In genomic region chr12:15278816-15279658, GRCh38 we compare ENCODE assay signal across 9 cellular contexts. TPM values are rescaled to one million over a fixed set of nuclear protein-coding genes. Genes with fewer than 3 reads are reported as not detected.
A peak's percentile ranks its signal among the peaks of the same experiment; 100 is the strongest.
DNase-seq lines count a peak whose midpoint lies in the region; ATAC-seq and TF ChIP-seq lines count a peak whose summit lies in the region.
"Had no signal": no experiment of that assay in that cellular context is flagged by ENCODE, and none has a peak within 500 bp of the region (broad histone marks: within the 10 kb centered on the region; RNA-seq: fewer than 3 reads in every experiment).

No MANE protein-coding gene starts in this region.

- H3K27me3 Mint-ChIP-seq in CD14-positive monocyte (ENCODE audit: low read depth in 3 of 3) = peaks cover 10 to 32% (median 14%) of the 10 kb centered on the region in 3 donors

- peaks cover 5 to 9% of the 10 kb centered on the region in 2 donors for H3K4me1 ChIP-seq in thyroid gland

- H3K36me3 ChIP-seq in thyroid gland = no peaks in the 10 kb centered on the region

- 22 to 33% methylated on average over 10 of the region's 10 CpGs for WGBS in thyroid gland, 2 donors

- H3K27ac ChIP-seq in thyroid gland = peak overlapping the region in 2 of 3 donors; percentile 30 to 60
- H3K27ac ChIP-seq: 22Rv1 had no signal

- peaks cover 7% of the 10 kb centered on the region for H3K4me1 Mint-ChIP-seq in CD14-positive monocyte

- DNase-seq in DMS 273 (lab: John Stamatoyannopoulos, UW; ENCODE audit: unreplicated experiment) (peak; percentile 47), DMS 273 treated with DMSO at 0.1 percent for 48 hours (lab: John Stamatoyannopoulos, UW) (no peak), T1000 (lab: John Stamatoyannopoulos, UW) (peak; percentile 46), left cardiac atrium (peak; percentile 87), thyroid gland (peak; percentile 91 to 96), CD14-positive monocyte (ENCODE audit: low spot score) (no peak), NCI-H1436 (lab: John Stamatoyannopoulos, UW) (no peak)

- H3K4me3 Mint-ChIP-seq in CD14-positive monocyte = no peak overlapping the region

- TF ChIP-seq CTCF in thyroid gland (IDR thresholded peaks at IDR 0.05) (peak in 2 of 6 experiments; percentile 17 to 26), CD14-positive monocyte (IDR thresholded peaks at IDR 0.05) (no peak)

- H3K4me3 ChIP-seq in thyroid gland (replicated peaks in 1 of 3) = no peak overlapping the region

- peak; percentile 82 for ATAC-seq in HG03460 (IDR thresholded peaks at IDR 0.05; ENCODE audit: unreplicated experiment)
- peak; percentile 90 to 96 for ATAC-seq in left cardiac atrium

- H3K9me3 ChIP-seq in thyroid gland = no peaks in the 10 kb centered on the region

- peak overlapping the region in 1 of 7 donors; percentile 55 for H3K27ac Mint-ChIP-seq in CD14-positive monocyte

- no peaks in the 10 kb centered on the region for H3K9me3 Mint-ChIP-seq in CD14-positive monocyte

- no peak for TF ChIP-seq POLR2A in thyroid gland (IDR thresholded peaks at IDR 0.05)

- H3K27me3 ChIP-seq in thyroid gland = no peaks in the 10 kb centered on the region

- no peaks in the 10 kb centered on the region for H3K36me3 Mint-ChIP-seq in CD14-positive monocyte

- intact Hi-C loops in left cardiac atrium (cut with DNase I) (loop anchor here in 1 of 2 donors (5.0 kb wide), 2 partner anchors 308 to 583 kb away; no protein-coding TSS in a partner anchor), thyroid gland (cut with DNase I) (loop anchor here (10.0 kb wide), 2 partner anchors 306 to 576 kb away; no protein-coding TSS in a partner anchor), CD14-positive monocyte (cut with micrococcal nuclease) (loop anchor here (10.0 kb wide), 4 partner anchors 236 to 576 kb away; no protein-coding TSS in a partner anchor)

RNA-seq across cellular contexts. Expression of gene PTPRO, which starts 43.3 kb away (rescaled TPM):
- 1 to 10 TPM; 2.1 to 4.6 TPM for total RNA-seq in left cardiac atrium
- 1 to 10 TPM in 1 of 4 donors, under 1 TPM in 3; 0.10 to 1.1 (median 0.32) TPM for total RNA-seq in thyroid gland
- 1 to 10 TPM; 3.1 to 4.7 TPM for polyA plus RNA-seq in CD14-positive monocyte

RNA-seq across cellular contexts. Expression of gene RERG, which starts 57.8 kb away (rescaled TPM):
- total RNA-seq in left cardiac atrium = 1 to 10 TPM; 7.0 to 7.3 TPM
- total RNA-seq in thyroid gland = 10 to 100 TPM in 1 of 4 donors, 1 to 10 TPM in 3; 2.7 to 13.2 (median 4.9) TPM
- not detected for polyA plus RNA-seq in CD14-positive monocyte

Comparison
In these comparisons a context has a peak if more than half of its experiments do, and no peak if none do; other contexts are left out.
1. DNase-seq: peak in DMS 273 (single experiment), T1000 (single experiment), left cardiac atrium (single experiment) and thyroid gland (2 of 2); none in DMS 273 treated with DMSO at 0.1 percent for 48 hours (single experiment), CD14-positive monocyte (single experiment) and NCI-H1436 (single experiment).